Comparison of ENCODE assay signal across 8 cellular contexts in genomic region chr20:49713779-49714712, GRCh38. TPM values are rescaled to one million over a fixed set of nuclear protein-coding genes. Genes with fewer than 3 reads are reported as not detected.
A peak's percentile ranks its signal among the peaks of the same experiment; 100 is the strongest.
DNase-seq lines count a peak whose midpoint lies in the region; ATAC-seq and TF ChIP-seq lines count a peak whose summit lies in the region.

Gene B4GALT5 (minus strand): TSS chr20:49713878. CDS start chr20:49713690, 188 bp downstream.

- H3K27me3 ChIP-seq in ascending aorta (no peaks in the 10 kb centered on the region), right cardiac atrium (ENCODE audit: control insufficient read depth, insufficient read depth) (no peaks in the 10 kb centered on the region), psoas muscle (ENCODE audit: insufficient read depth in 3 of 3, low read length in 2 of 3) (no peaks in the 10 kb centered on the region), vagina (no peaks in the 10 kb centered on the region)

- ATAC-seq in right cardiac atrium (peak; percentile 89 to 90), psoas muscle (peak; percentile 59 to 71 (median 67))

- no peaks in the 10 kb centered on the region for H3K36me3 Mint-ChIP-seq in HFFc6 (ENCODE audit: low read depth)

- peak within 1 kb of the TSS; percentile 93 for H3K4me3 Mint-ChIP-seq in HFFc6

- TF ChIP-seq CTCF in GM10266 (IDR thresholded peaks at IDR 0.05; ENCODE audit: control insufficient read depth, insufficient read depth, low read depth, missing control alignments), result no peak
- no peak for TF ChIP-seq CTCF in HFFc6 (IDR thresholded peaks at IDR 0.05)
- no peak for TF ChIP-seq CTCF in ascending aorta (IDR thresholded peaks at IDR 0.05)
- no peak for TF ChIP-seq CTCF in psoas muscle (IDR thresholded peaks at IDR 0.05)
- no peak for TF ChIP-seq CTCF in vagina (IDR thresholded peaks at IDR 0.05)

- peaks cover 2% of the 10 kb centered on the region for H3K27me3 Mint-ChIP-seq in HFFc6 (ENCODE audit: insufficient read depth)

- no peaks in the 10 kb centered on the region for H3K9me3 ChIP-seq in ascending aorta
- no peaks in the 10 kb centered on the region for H3K9me3 ChIP-seq in right cardiac atrium (ENCODE audit: control insufficient read depth, low read length)
- H3K9me3 ChIP-seq in psoas muscle, result no peaks in the 10 kb centered on the region
- H3K9me3 ChIP-seq in vagina, result no peaks in the 10 kb centered on the region

- H3K9me3 Mint-ChIP-seq in HFFc6, result no peaks in the 10 kb centered on the region

- DNase-seq in GM10266 (ENCODE audit: extremely low spot score), result peak; percentile 89
- peak; percentile 31 for DNase-seq in HFFc6
- peak; percentile 92 for DNase-seq in NCI-H1105 treated with DMSO at 0.1 percent for 48 hours (lab: John Stamatoyannopoulos, UW)
- peak in 1 of 2 donors; percentile 76 for DNase-seq in ascending aorta (ENCODE audit: low spot score in 2 of 2)
- peak; percentile 79 to 92 (median 88) for DNase-seq in right cardiac atrium
- DNase-seq in psoas muscle, result peak; percentile 76 to 86
- no peak for DNase-seq in vagina (ENCODE audit: extremely low spot score in 2 of 2)

- H3K27ac ChIP-seq in ascending aorta (peak within 1 kb of the TSS; percentile 92 to 93), right cardiac atrium (ENCODE audit: low read length) (peak within 1 kb of the TSS; percentile 89), psoas muscle (peak within 1 kb of the TSS; percentile 94), vagina (peak within 1 kb of the TSS; percentile 90)

- peak within 1 kb of the TSS; percentile 82 for H3K27ac Mint-ChIP-seq in HFFc6

- H3K36me3 ChIP-seq in ascending aorta (no peaks in the 10 kb centered on the region), psoas muscle (ENCODE audit: insufficient read depth in 1 of 2, low read depth in 1 of 2) (no peaks in the 10 kb centered on the region), vagina (no peaks in the 10 kb centered on the region)

- peaks cover 0 to 8% of the 10 kb centered on the region in 2 donors for H3K4me1 ChIP-seq in ascending aorta
- peaks cover 4% of the 10 kb centered on the region for H3K4me1 ChIP-seq in right cardiac atrium (ENCODE audit: control insufficient read depth, insufficient read depth, low read length)
- H3K4me1 ChIP-seq in psoas muscle, result peaks cover 45% of the 10 kb centered on the region
- peaks cover 40% of the 10 kb centered on the region for H3K4me1 ChIP-seq in vagina

- peak in 1 of 2 donors; percentile 23 for TF ChIP-seq POLR2A in vagina (IDR thresholded peaks at IDR 0.05)

- H3K4me3 ChIP-seq in ascending aorta, result peak within 1 kb of the TSS; percentile 95
- peak within 1 kb of the TSS; percentile 94 for H3K4me3 ChIP-seq in right cardiac atrium (ENCODE audit: low read length)
- peak within 1 kb of the TSS; percentile 90 for H3K4me3 ChIP-seq in psoas muscle
- peak within 1 kb of the TSS; percentile 95 for H3K4me3 ChIP-seq in vagina

- WGBS in right cardiac atrium, result 4% methylated on average over 66 of the region's 66 CpGs
- 4 to 14% (median 6%) methylated on average over 22 to 65 of the region's 66 CpGs for WGBS in psoas muscle, 3 donors

- intact Hi-C loops in T-helper 2 cell treated with Interferon-gamma antibody and Interleukin-4, amounts not matched to agents 100 ng/mL and 5 ng/mL, for 36 hours (cut with micrococcal nuclease), result loop anchor here (5.0 to 10.0 kb wide), 5 partner anchors 37 to 201 kb away; partner anchors contain the start of gene SPATA2
- intact Hi-C loops in ascending aorta (cut with DNase I) (loop anchor here (1.0 to 10.0 kb wide), 6 partner anchors 37 to 201 kb away; partner anchors contain the start of gene SPATA2), right cardiac atrium (cut with DNase I) (loop anchor here in 3 of 4 donors (10.0 kb wide), 2 partner anchors 71 to 101 kb away; partner anchors contain the start of gene SLC9A8 (in 2 of the 3)), psoas muscle (cut with DNase I) (loop anchor here (5.0 kb wide), 1 partner anchor 98 kb away; the partner anchor contains the start of gene SLC9A8 (in 2 of the 2)), vagina (cut with DNase I) (loop anchor here (5.0 kb wide), 1 partner anchor 102 kb away; no protein-coding TSS in a partner anchor)

- H3K4me1 Mint-ChIP-seq in HFFc6 (ENCODE audit: low read depth), result peaks cover 39% of the 10 kb centered on the region

RNA-seq across cellular contexts. Expression of gene B4GALT5, which starts in this region (rescaled TPM):
- total RNA-seq in HFFc6 (2021; fragmentation: NEBNext Ultra II Directional; extraction: Animal tissue kit (Norgen Biotek cat#: 25700)), result 10 to 100 TPM; 19.7 to 25.0 (median 21.9) TPM
- total RNA-seq in T-helper 2 cell treated with Interferon-gamma antibody and Interleukin-4, amounts not matched to agents 100 ng/mL and 5 ng/mL, for 36 hours, result 23.4 and 25.6 TPM in 2 replicates
- total RNA-seq in ascending aorta (15.0 TPM), right cardiac atrium (10 to 100 TPM; 22.6 to 33.6 (median 23.7) TPM), psoas muscle (100 to 1,000 TPM in 2 of 4 donors, 10 to 100 TPM in 2; 49.3 to 284 (median 92.5) TPM), vagina (17.9 TPM)
- polyA plus RNA-seq in right cardiac atrium (13.8 TPM), psoas muscle (10 to 100 TPM; 32.0 to 75.3 (median 72.3) TPM)

Comparison
In these comparisons a context has a peak if more than half of its experiments do, and no peak if none do; other contexts are left out.
1. DNase-seq: peak in GM10266 (single experiment), HFFc6 (single experiment), NCI-H1105 treated with DMSO at 0.1 percent for 48 hours (single experiment), right cardiac atrium (3 of 3) and psoas muscle (2 of 2); none in vagina (0 of 2).
2. Peak in every context shown above with its lines, with median percentiles within 50 percentile points of each other: H3K27ac ChIP-seq and H3K4me3 ChIP-seq.